31 cellular contexts compared by ENCODE assay signal in genomic region chr14:45125754-45126153, GRCh38.
"Had no signal": no experiment of that assay in that cellular context is flagged by ENCODE, and none has a peak within 500 bp of the region (broad histone marks: within the 10 kb centered on the region; RNA-seq: fewer than 3 reads in every experiment).

No MANE protein-coding gene starts in this region.

- H3K4me3 Mint-ChIP-seq: activated CD4-positive, alpha-beta memory T cell treated with anti-CD3 and anti-CD28 coated beads for 36 hours; activated CD4-positive, alpha-beta T cell treated with anti-CD3 and anti-CD28 coated beads for 36 hours; activated naive CD8-positive, alpha-beta T cell treated with anti-CD3 and anti-CD28 coated beads, Interleukin-2, amount 10 ng/mL, durations not matched to agents 7 days and 5 days; activated T-helper 17 cell treated with anti-CD3 and anti-CD28 coated beads, Interleukin-2, amount 50 U/mL, for 72 hours; T-helper 1 cell treated with Interleukin-12 subunit alpha and Interleukin-12 subunit beta and Interleukin-4 antibody, amounts not matched to agents 30 μg/mL and 1 μg/mL, for 36 hours; T-helper 2 cell treated with Interferon-gamma antibody and Interleukin-4, amounts not matched to agents 5 μg/mL and 100 μg/mL, for 36 hours; WTC11 had no signal

- H3K9me3 ChIP-seq: MG63, SJSA1, SK-N-SH had no signal

- H3K9ac ChIP-seq: SK-N-SH had no signal

- H3K4me1 Mint-ChIP-seq: WTC11 had no signal

- H3K9me3 Mint-ChIP-seq: activated CD4-positive, alpha-beta memory T cell treated with anti-CD3 and anti-CD28 coated beads for 36 hours; activated naive CD8-positive, alpha-beta T cell treated with anti-CD3 and anti-CD28 coated beads, Interleukin-2, amount 10 ng/mL, durations not matched to agents 7 days and 5 days; activated T-helper 17 cell treated with anti-CD3 and anti-CD28 coated beads, Interleukin-2, amount 50 U/mL, for 72 hours; brain; T-helper 1 cell treated with Interleukin-12 subunit alpha and Interleukin-12 subunit beta and Interleukin-4 antibody, amounts not matched to agents 30 μg/mL and 1 μg/mL, for 36 hours; T-helper 2 cell treated with Interferon-gamma antibody and Interleukin-4, amounts not matched to agents 5 μg/mL and 100 μg/mL, for 36 hours; WTC11 had no signal

- ATAC-seq: activated CD4-positive, alpha-beta T cell treated with anti-CD3 and anti-CD28 coated beads for 36 hours; activated CD4-positive, CD25-positive, alpha-beta regulatory T cell treated with anti-CD3 and anti-CD28 coated beads, Interleukin-2, amount 50 U/mL, for 24 hours; activated T-helper 17 cell treated with anti-CD3 and anti-CD28 coated beads, Interleukin-2, amount 50 U/mL, for 72 hours; Panc1; WTC11 had no signal

- H3K27me3 ChIP-seq: adrenal gland, MG63, SJSA1 had no signal

- H3K4me3 ChIP-seq: adrenal gland, MG63, SJSA1 had no signal

- H3K27ac Mint-ChIP-seq: activated CD4-positive, alpha-beta memory T cell treated with anti-CD3 and anti-CD28 coated beads for 36 hours; activated naive CD8-positive, alpha-beta T cell treated with anti-CD3 and anti-CD28 coated beads, Interleukin-2, amount 10 ng/mL, durations not matched to agents 7 days and 5 days; activated T-helper 17 cell treated with anti-CD3 and anti-CD28 coated beads, Interleukin-2, amount 50 U/mL, for 72 hours; brain; T-helper 1 cell treated with Interleukin-12 subunit alpha and Interleukin-12 subunit beta and Interleukin-4 antibody, amounts not matched to agents 30 μg/mL and 1 μg/mL, for 36 hours; T-helper 2 cell treated with Interferon-gamma antibody and Interleukin-4, amounts not matched to agents 5 μg/mL and 100 μg/mL, for 36 hours; WTC11 had no signal

- H3K27ac ChIP-seq: adrenal gland, SJSA1 had no signal

- DNase-seq: activated CD4-positive, alpha-beta memory T cell treated with anti-CD3 and anti-CD28 coated beads for 36 hours; activated CD4-positive, alpha-beta T cell treated with anti-CD3 and anti-CD28 coated beads for 36 hours; activated CD4-positive, alpha-beta T cell treated with anti-CD3 and anti-CD28 coated beads, Interleukin-2, amount 50 U/mL, for 1 hour; activated CD8-positive, alpha-beta memory T cell treated with anti-CD3 and anti-CD28 coated beads, Interleukin-2, amount 50 U/mL, for 4 hours; activated effector memory CD4-positive, alpha-beta T cell treated with anti-CD3 and anti-CD28 coated beads, Interleukin-2, amount 50 U/mL, for 16 hours; activated naive CD4-positive, alpha-beta T cell; activated naive CD4-positive, alpha-beta T cell treated with anti-CD3 and anti-CD28 coated beads, Interleukin-2, amount 50 U/mL, for 16 hours; activated naive CD8-positive, alpha-beta T cell treated with anti-CD3 and anti-CD28 coated beads, Interleukin-2, amount 10 ng/mL, durations not matched to agents 7 days and 5 days; activated T-cell treated with anti-CD3 and anti-CD28 coated beads for 4 hours; activated T-cell treated with anti-CD3 and anti-CD28 coated beads, Interleukin-2, amount 50 U/mL, for 48 hours; adrenal gland; caudate nucleus; Karpas-422; MG63; NCI-H1048; NCI-H1105 treated with DMSO at 0.1 percent for 48 hours; NCI-H1436; NCI-H1694; NCI-H2029; NCI-H345; NCI-H524 treated with DMSO at 0.1 percent for 48 hours; SHP77; SK-N-SH had no signal

- H3K4me1 ChIP-seq: SJSA1 had no signal

- H3K27me3 Mint-ChIP-seq: activated CD4-positive, alpha-beta memory T cell treated with anti-CD3 and anti-CD28 coated beads for 36 hours; activated CD4-positive, alpha-beta T cell treated with anti-CD3 and anti-CD28 coated beads for 36 hours; activated naive CD8-positive, alpha-beta T cell treated with anti-CD3 and anti-CD28 coated beads, Interleukin-2, amount 10 ng/mL, durations not matched to agents 7 days and 5 days; activated T-helper 17 cell treated with anti-CD3 and anti-CD28 coated beads, Interleukin-2, amount 50 U/mL, for 72 hours; brain had no signal

- H3K4me2 ChIP-seq: SK-N-SH had no signal
